22 cellular contexts compared by ENCODE assay signal in genomic region chr10:69234447-69234846, GRCh38. TPM values are rescaled to one million over a fixed set of nuclear protein-coding genes. Genes with fewer than 3 reads are reported as not detected.
DNase-seq lines count a peak whose midpoint lies in the region; ATAC-seq and TF ChIP-seq lines count a peak whose summit lies in the region.
"Had no signal": no experiment of that assay in that cellular context is flagged by ENCODE, and none has a peak within 500 bp of the region (broad histone marks: within the 10 kb centered on the region; RNA-seq: fewer than 3 reads in every experiment).

No MANE protein-coding gene starts in this region.

- no peak overlapping the region for H3K4me3 ChIP-seq in HEK293 (ENCODE audit: low read depth, low read length)
- no peak overlapping the region for H3K4me3 ChIP-seq in spleen
- no peak overlapping the region for H3K4me3 ChIP-seq in body of pancreas
- H3K4me3 ChIP-seq: A549, GM23338 had no signal

- H3K36me3 ChIP-seq in HEK293 (ENCODE audit: control insufficient read depth in 2 of 2, insufficient read depth in 1 of 2, low read length in 2 of 2) (no peaks in the 10 kb centered on the region), spleen (no peaks in the 10 kb centered on the region), body of pancreas (replicated peaks in 1 of 2; ENCODE audit: insufficient read depth in 1 of 2, low read depth in 2 of 2) (no peaks in the 10 kb centered on the region)

- no peak for ATAC-seq in CD4-positive, alpha-beta T cell (ENCODE audit: poor library complexity)
- ATAC-seq in body of pancreas, result no peak
- ATAC-seq: A549, GM23338, Right ventricle myocardium inferior had no signal

- POLR2A ChIA-PET in CD4-positive, alpha-beta T cell (lab: Charles Lee), result interaction anchor here (1.4 kb wide), 1 partner anchor 174 kb away, joined by 3 read pairs; no protein-coding TSS in a partner anchor
- POLR2A ChIA-PET in HEK293 (lab: Yijun Ruan, JAX), result no interaction called here

- H3K27ac Mint-ChIP-seq in CD4-positive, alpha-beta T cell, result peak overlapping the region; percentile 67
- H3K27ac Mint-ChIP-seq: GM23338 had no signal

- WGBS in spleen, 5 donors, result 92 to 98% (median 95%) methylated on average over 3 of the region's 3 CpGs
- 84 to 85% methylated on average over 3 of the region's 3 CpGs for WGBS in body of pancreas, 2 donors

- H3K27me3 ChIP-seq in CD4-positive, alpha-beta T cell (ENCODE audit: control insufficient read depth, insufficient read depth, low read length), result no peaks in the 10 kb centered on the region
- no peaks in the 10 kb centered on the region for H3K27me3 ChIP-seq in spleen (replicated peaks in 1 of 7)
- no peaks in the 10 kb centered on the region for H3K27me3 ChIP-seq in body of pancreas

- no peak for DNase-seq in CD4-positive, alpha-beta T cell
- DNase-seq in myocyte (ENCODE audit: low read depth), result peak; percentile 50
- DNase-seq in spleen, result peak; percentile 41
- no peak for DNase-seq in HT-29 (ENCODE audit: low spot score)
- no peak for DNase-seq in NCI-H2227 treated with DMSO at 0.1 percent for 48 hours (lab: John Stamatoyannopoulos, UW)
- no peak for DNase-seq in body of pancreas
- DNase-seq: C1 segment of cervical spinal cord, H9, Kasumi-1, NCI-H1092 treated with DMSO at 0.1 percent for 48 hours, NCI-H1436, NCI-H187, NCI-H2081 treated with DMSO at 0.1 percent for 48 hours, NCI-H2171, NCI-H345, NCI-H510A treated with DMSO at 0.1 percent for 48 hours, T-helper 1 cell had no signal

- H3K4me1 ChIP-seq in HEK293 (ENCODE audit: control insufficient read depth, insufficient read depth, low read length) (no peaks in the 10 kb centered on the region), spleen (peaks cover 5 to 28% (median 18%) of the 10 kb centered on the region in 6 donors), body of pancreas (no peaks in the 10 kb centered on the region)

- no peak for TF ChIP-seq CTCF in CD4-positive, alpha-beta T cell (IDR thresholded peaks at IDR 0.05)
- no peak for TF ChIP-seq CTCF in HEK293 (tag by site-specific recombination; IDR thresholded peaks at IDR 0.05)
- TF ChIP-seq CTCF in spleen (IDR thresholded peaks at IDR 0.05 in 8 of 11, conservative IDR thresholded peaks at IDR 0.05 in 3 of 11), result no peak
- no peak for TF ChIP-seq CTCF in body of pancreas (IDR thresholded peaks at IDR 0.05)

- intact Hi-C loops in CD4-positive, alpha-beta T cell (cut with DNase I, micrococcal nuclease), result loop anchor here in 1 of 2 experiments (10.0 kb wide), 1 partner anchor 130 kb away; no protein-coding TSS in a partner anchor
- intact Hi-C loops in spleen (cut with DNase I; ENCODE audit: low total_unique reads) (no loop called here), body of pancreas (cut with DNase I) (loop anchor here (2.0 to 10.0 kb wide), 2 partner anchors 160 to 270 kb away; no protein-coding TSS in a partner anchor)

- no peaks in the 10 kb centered on the region for H3K9me3 Mint-ChIP-seq in CD4-positive, alpha-beta T cell
- H3K9me3 Mint-ChIP-seq: GM23338, H9 had no signal

- no peaks in the 10 kb centered on the region for H3K27me3 Mint-ChIP-seq in CD4-positive, alpha-beta T cell

- no peak overlapping the region for H3K27ac ChIP-seq in CD4-positive, alpha-beta T cell (ENCODE audit: low read depth, low read length)
- H3K27ac ChIP-seq in HEK293 (ENCODE audit: extremely low read depth, low read depth, low read length) (no peak overlapping the region), spleen (no peak overlapping the region), body of pancreas (no peak overlapping the region)
- H3K27ac ChIP-seq: A549, HL-60 had no signal

- H3K36me3 Mint-ChIP-seq in CD4-positive, alpha-beta T cell (ENCODE audit: low read depth), result no peaks in the 10 kb centered on the region

- no peak overlapping the region for H3K4me3 Mint-ChIP-seq in CD4-positive, alpha-beta T cell
- H3K4me3 Mint-ChIP-seq: GM23338, H9 had no signal

- TF ChIP-seq POLR2A in spleen (IDR thresholded peaks at IDR 0.05), result no peak
- TF ChIP-seq POLR2A in body of pancreas (IDR thresholded peaks at IDR 0.05), result no peak

- no peaks in the 10 kb centered on the region for H3K9me3 ChIP-seq in CD4-positive, alpha-beta T cell (ENCODE audit: control insufficient read depth, low read length)
- no peaks in the 10 kb centered on the region for H3K9me3 ChIP-seq in HEK293 (ENCODE audit: control insufficient read depth, insufficient read depth, low read depth, low read length)
- H3K9me3 ChIP-seq in spleen, result no peaks in the 10 kb centered on the region
- H3K9me3 ChIP-seq in body of pancreas, result no peaks in the 10 kb centered on the region
- H3K9me3 ChIP-seq: A549 had no signal

- H3K4me1 Mint-ChIP-seq in CD4-positive, alpha-beta T cell (ENCODE audit: low read depth), result peaks cover 49% of the 10 kb centered on the region

- CTCF ChIA-PET in CD4-positive, alpha-beta T cell (lab: Charles Lee), result no interaction called here
- CTCF ChIA-PET in HEK293 (lab: Yijun Ruan, JAX), result interaction anchor here (0.6 to 7.5 kb wide), 4 partner anchors 30 to 1030 kb away, joined by 3 to 147 read pairs (median 3); no protein-coding TSS in a partner anchor

TF ChIP-seq in HEK293, 187 proteins besides CTCF, POLR2A, EP300 and RAD21:
- TF ChIP-seq ZBTB26 (tag by site-specific recombination; optimal IDR thresholded peaks at IDR 0.05) (no peak), ZNF449 (tag by site-specific recombination; IDR thresholded peaks at IDR 0.05) (peak; percentile 65; the same call in 1 of the 2 replicates), ZBTB10 (tag by site-specific recombination; IDR thresholded peaks at IDR 0.05) (no peak)

RNA-seq across cellular contexts. Expression of gene HKDC1, which starts 14.3 kb away (rescaled TPM):
- total RNA-seq in CD4-positive, alpha-beta T cell, result 1 to 10 TPM; 3.1 to 4.5 TPM
- total RNA-seq in myocyte (0.10 and 0.11 TPM in 2 replicates), spleen (1 to 10 TPM in 2 of 7 donors, under 1 TPM in 4, not detected in 1; 0.43 to 3.0 (median 0.79) TPM), body of pancreas (10 to 100 TPM in 1 of 2 donors, 1 to 10 TPM in 1; 6.7 to 13.5 TPM)
- polyA plus RNA-seq in myocyte (2012), result 4.5 TPM
- 1 to 10 TPM in 1 of 3 donors, under 1 TPM in 2; 0.26 to 1.1 (median 0.46) TPM for polyA plus RNA-seq in spleen
- 27.5 and 29.7 TPM in 2 replicates for total RNA-seq in HT-29 (2014; rRNA removed; shearing (Covaris generic))
- total RNA-seq: H9, Right ventricle myocardium inferior had no signal
- polyA plus RNA-seq: GM23338 had no signal

RNA-seq across cellular contexts. Expression of gene HK1, which starts 43.8 kb away (rescaled TPM):
- 10 to 100 TPM; 45.6 to 48.1 TPM for total RNA-seq in CD4-positive, alpha-beta T cell
- total RNA-seq in myocyte (63.7 and 79.2 TPM in 2 replicates), spleen (100 to 1,000 TPM in 1 of 7 donors, 10 to 100 TPM in 6; 59.3 to 108 (median 81.0) TPM), body of pancreas (10 to 100 TPM; 15.8 to 17.1 TPM)
- 171 TPM for polyA plus RNA-seq in myocyte (2012)
- 10 to 100 TPM; 19.0 to 32.5 (median 19.1) TPM for polyA plus RNA-seq in spleen
- total RNA-seq in HT-29 (2014; rRNA removed; shearing (Covaris generic)), result 60.8 and 61.8 TPM in 2 replicates

RNA-seq across cellular contexts. Expression of gene SUPV3L1, which starts 54.4 kb away (rescaled TPM):
- 10 to 100 TPM; 78.1 to 78.7 TPM for total RNA-seq in CD4-positive, alpha-beta T cell
- 26.6 and 32.9 TPM in 2 replicates for total RNA-seq in myocyte
- polyA plus RNA-seq in myocyte (2012), result 29.3 TPM
- total RNA-seq in spleen, result 10 to 100 TPM; 24.2 to 40.5 (median 31.1) TPM
- polyA plus RNA-seq in spleen, result 10 to 100 TPM; 47.5 to 95.6 (median 62.8) TPM
- 24.6 and 27.0 TPM in 2 replicates for total RNA-seq in HT-29 (2014; rRNA removed; shearing (Covaris generic))
- total RNA-seq in body of pancreas, result 10 to 100 TPM; 10.9 to 25.1 TPM

Comparison
In these comparisons a context has a peak if more than half of its experiments do, and no peak if none do; other contexts are left out.
1. DNase-seq: peak in myocyte (single experiment) and spleen (single experiment); none in CD4-positive, alpha-beta T cell (0 of 10), HT-29 (single experiment), NCI-H2227 treated with DMSO at 0.1 percent for 48 hours (single experiment) and body of pancreas (0 of 4).